13 cellular contexts compared by ENCODE assay signal in genomic region chr7:28626191-28626590, GRCh38.
DNase-seq lines count a peak whose midpoint lies in the region; ATAC-seq, FAIRE-seq and TF ChIP-seq lines count a peak whose summit lies in the region.
"Had no signal": no experiment of that assay in that cellular context is flagged by ENCODE, and none has a peak within 500 bp of the region (broad histone marks: within the 10 kb centered on the region; RNA-seq: fewer than 3 reads in every experiment).

No MANE protein-coding gene starts in this region.

- no peaks in the 10 kb centered on the region for H3K4me1 ChIP-seq in A549
- H3K4me1 ChIP-seq in GM23338 (ENCODE audit: insufficient read depth), result peaks cover 9% of the 10 kb centered on the region
- peaks cover 0 to 5% (median 0%) of the 10 kb centered on the region in 4 experiments; a peak in 2 of 7 replicates for H3K4me1 ChIP-seq in H1 (replicated peaks in 1 of 4; ENCODE audit: control insufficient read depth in 3 of 4, insufficient read depth in 4 of 4, low read length in 3 of 4)
- peaks cover 51% of the 10 kb centered on the region for H3K4me1 ChIP-seq in psoas muscle
- H3K4me1 ChIP-seq: BE2C had no signal

- H4K20me1 ChIP-seq in GM23338 (replicated peaks; ENCODE audit: insufficient read depth), result no peaks in the 10 kb centered on the region
- H4K20me1 ChIP-seq in H1 (replicated peaks in 1 of 2; ENCODE audit: control insufficient read depth in 1 of 2, insufficient read depth in 2 of 2, low read length in 2 of 2), result no peaks in the 10 kb centered on the region

- no peak overlapping the region for H2BK20ac ChIP-seq in H1 (ENCODE audit: low read length)

- H4K8ac ChIP-seq in H1 (ENCODE audit: extremely low read depth, insufficient read depth, low read length), result no peak overlapping the region

- H3K9me2 ChIP-seq in GM23338 (ENCODE audit: insufficient read depth), result peaks cover 3% of the 10 kb centered on the region; the same call in 1 of the 2 replicates

- no peak overlapping the region for H2BK15ac ChIP-seq in H1 (ENCODE audit: low read length)

- H2BK12ac ChIP-seq in H1 (ENCODE audit: low read depth, low read length), result no peak overlapping the region

- H3K79me2 ChIP-seq in GM23338 (replicated peaks; ENCODE audit: insufficient read depth), result no peaks in the 10 kb centered on the region
- H3K79me2 ChIP-seq in H1 (ENCODE audit: control insufficient read depth in 1 of 2, insufficient read depth in 2 of 2, low read length in 2 of 2), result no peaks in the 10 kb centered on the region

- no peak overlapping the region for H2BK120ac ChIP-seq in H1 (replicated peaks; ENCODE audit: low read depth, low read length)

- no peaks in the 10 kb centered on the region for H3K23me2 ChIP-seq in H1 (ENCODE audit: low read depth, low read length)

- H3K23ac ChIP-seq in H1 (ENCODE audit: insufficient read length), result no peak overlapping the region

- no peak overlapping the region for H3K9ac ChIP-seq in H1 (replicated peaks in 1 of 4; ENCODE audit: extremely low read depth in 1 of 4, low read depth in 3 of 4, low read length in 3 of 4)

- H3K14ac ChIP-seq in H1 (ENCODE audit: insufficient read length), result no peak overlapping the region

- H3K4me2 ChIP-seq in A549 (0 out of 3 replicates have a peak overlapping the region, but pooled peaks have one; percentile 26), GM23338 (no peak overlapping the region), H1 (ENCODE audit: insufficient read depth in 1 of 2, low read depth in 2 of 2, low read length in 2 of 2) (no peak overlapping the region)

- no peaks in the 10 kb centered on the region for H3K9me3 Mint-ChIP-seq in GM23338
- H3K9me3 Mint-ChIP-seq: CD4-positive, alpha-beta T cell had no signal

- H2AK5ac ChIP-seq in H1 (ENCODE audit: low read depth, low read length), result no peak overlapping the region

- no peak; a peak in 1 of 6 replicates for ATAC-seq in A549
- ATAC-seq in GM23338, result no peak
- no peak for ATAC-seq in psoas muscle
- ATAC-seq in GM19455 (IDR thresholded peaks at IDR 0.05; ENCODE audit: unreplicated experiment), result no peak

- POLR2A ChIA-PET in A549 (lab: Yijun Ruan, JAX) (no interaction called here), H1 (lab: Charles Lee; ENCODE audit: partially characterized antibody) (no interaction called here)

- no peak for TF ChIP-seq RAD21 in A549 (conservative IDR thresholded peaks at IDR 0.05 in 1 of 2, IDR thresholded peaks at IDR 0.05 in 1 of 2)
- no peak for TF ChIP-seq RAD21 in H1 (IDR thresholded peaks at IDR 0.05 in 1 of 2, conservative IDR thresholded peaks at IDR 0.05 in 1 of 2; ENCODE audit: low read depth in 2 of 2, low read length in 2 of 2)

- no peak overlapping the region for H3K56ac ChIP-seq in H1 (replicated peaks; ENCODE audit: insufficient read length, low read depth, low read length)

- TF ChIP-seq CTCF in A549 (IDR thresholded peaks at IDR 0.05) (no peak), GM23338 (conservative IDR thresholded peaks at IDR 0.05; ENCODE audit: low read depth in 2 of 2) (no peak), H1 (IDR thresholded peaks at IDR 0.05; ENCODE audit: control extremely low read depth in 1 of 3, insufficient read depth in 1 of 3, low read depth in 1 of 3, low read length in 3 of 3) (no peak), psoas muscle (IDR thresholded peaks at IDR 0.05) (no peak)

- intact Hi-C loops in psoas muscle (cut with DNase I), result loop anchor here (5.0 kb wide), 3 partner anchors 61 to 234 kb away; no protein-coding TSS in a partner anchor

- no peak overlapping the region for H2BK5ac ChIP-seq in H1 (ENCODE audit: low read depth, low read length)

- H3K27ac ChIP-seq in A549 (no peak overlapping the region), GM23338 (ENCODE audit: low read depth) (no peak overlapping the region), H1 (ENCODE audit: low read depth, low read length) (no peak overlapping the region), psoas muscle (peak overlapping the region; percentile 48)

- no peaks in the 10 kb centered on the region for H3K36me3 Mint-ChIP-seq in GM23338 (ENCODE audit: low read depth)

- H4K5ac ChIP-seq in H1 (ENCODE audit: insufficient read length, low read depth, low read length), result no peak overlapping the region

- TF ChIP-seq EP300 in A549 (IDR thresholded peaks at IDR 0.05) (no peak), H1 (IDR thresholded peaks at IDR 0.05; ENCODE audit: borderline replicate concordance in 1 of 2, low read depth in 2 of 2, low read length in 2 of 2) (no peak)

- H3K27me3 ChIP-seq in GM23338 (ENCODE audit: insufficient read depth), result no peaks in the 10 kb centered on the region
- peaks cover 0 to 1% (median 0%) of the 10 kb centered on the region in 4 experiments; a peak in 1 of 7 replicates for H3K27me3 ChIP-seq in H1 (replicated peaks in 1 of 4; ENCODE audit: control insufficient read depth in 3 of 4, extremely low read depth in 1 of 4, insufficient read depth in 3 of 4, low read length in 3 of 4)
- no peaks in the 10 kb centered on the region for H3K27me3 ChIP-seq in psoas muscle (ENCODE audit: insufficient read depth in 3 of 3, low read length in 2 of 3)
- H3K27me3 ChIP-seq: BE2C had no signal

- H3K9me3 ChIP-seq in A549 (no peaks in the 10 kb centered on the region), H1 (ENCODE audit: insufficient read depth in 2 of 2, low read depth in 1 of 2, low read length in 1 of 2) (no peaks in the 10 kb centered on the region), psoas muscle (no peaks in the 10 kb centered on the region)
- H3K9me3 ChIP-seq: BE2C had no signal

- TF ChIP-seq POLR2A in A549 (IDR thresholded peaks at IDR 0.05; ENCODE audit: low read length) (no peak), H1 (IDR thresholded peaks at IDR 0.05; ENCODE audit: control extremely low read depth in 1 of 2, low read depth in 2 of 2, low read length in 2 of 2) (no peak)

- H3K36me3 ChIP-seq in GM23338 (ENCODE audit: insufficient read depth) (no peaks in the 10 kb centered on the region), H1 (ENCODE audit: control insufficient read depth in 2 of 4, insufficient read depth in 4 of 4, low read length in 3 of 4) (no peaks in the 10 kb centered on the region), psoas muscle (ENCODE audit: insufficient read depth in 1 of 2, low read depth in 1 of 2) (no peaks in the 10 kb centered on the region)
- H3K36me3 ChIP-seq: BE2C had no signal

- CTCF ChIA-PET in A549 (lab: Yijun Ruan, JAX) (interaction anchor here (0.5 to 1.9 kb wide), 7 partner anchors 14 to 327 kb away, joined by 3 to 4 read pairs (median 4); no protein-coding TSS in a partner anchor), H1 (lab: Charles Lee; ENCODE audit: partially characterized antibody) (interaction anchor here (0.6 to 2.7 kb wide), 33 partner anchors 8 to 519 kb away, joined by 3 to 38 read pairs (median 3); no protein-coding TSS in a partner anchor)

- no peaks in the 10 kb centered on the region for H3K79me1 ChIP-seq in H1 (ENCODE audit: low read depth, low read length)

- H3K27me3 Mint-ChIP-seq in GM23338 (ENCODE audit: insufficient read depth, low read depth, poor library complexity), result no peaks in the 10 kb centered on the region

- no peak overlapping the region for H3K4ac ChIP-seq in H1 (replicated peaks; ENCODE audit: insufficient read length, low read depth, low read length)

- no peak for DNase-seq in A549 (ENCODE audit: low read depth in 1 of 2, low spot score in 1 of 2)
- DNase-seq in GM23338 (ENCODE audit: low spot score), result no peak
- DNase-seq in H1 (ENCODE audit: low read depth in 1 of 2, low spot score in 2 of 2), result no peak
- no peak for DNase-seq in psoas muscle
- DNase-seq in iPS-NIHi11 (ENCODE audit: low spot score), result no peak
- no peak for DNase-seq in DMS53 (lab: John Stamatoyannopoulos, UW)
- DNase-seq: CD4-positive, alpha-beta T cell; DMS79; NCI-H1436 treated with DMSO at 0.1 percent for 48 hours; NCI-H510A; SHP77 treated with DMSO at 0.1 percent for 48 hours had no signal

- H3K4me3 Mint-ChIP-seq in GM23338, result no peak overlapping the region
- H3K4me3 Mint-ChIP-seq: CD4-positive, alpha-beta T cell had no signal

- no peak overlapping the region for H3K27ac Mint-ChIP-seq in GM23338
- H3K27ac Mint-ChIP-seq: CD4-positive, alpha-beta T cell had no signal

- 0% methylated on average over 1 of the region's 1 CpG for WGBS in A549 (ENCODE audit: missing lambda C conversion rate)
- WGBS in H1 (ENCODE audit: extremely low coverage in 1 of 2, insufficient coverage in 1 of 2, insufficient read length in 1 of 2, insufficient replicate concordance in 2 of 2, low coverage in 1 of 2, low lambda C conversion rate in 2 of 2, missing lambda C conversion rate in 1 of 2), 2 experiments, result 69% methylated on average over 1 of the region's 1 CpG; no CpG with 5 or more reads in 1 of the 2 experiments
- WGBS in psoas muscle, 3 donors, result 64 to 88% (median 82%) methylated on average over 1 of the region's 1 CpG

- no peak overlapping the region for H4K91ac ChIP-seq in H1 (replicated peaks; ENCODE audit: insufficient read length, low read length)

- FAIRE-seq in A549 (lab: Jason Lieb, UNC), result no peak
- no peak for FAIRE-seq in H1 (lab: Jason Lieb, UNC)

- H2AFZ ChIP-seq in GM23338, result peak overlapping the region; percentile 53; the same call in 1 of the 2 replicates
- peak overlapping the region; percentile 79; the same call in 1 of the 2 replicates for H2AFZ ChIP-seq in H1 (ENCODE audit: low read length)

- no peak overlapping the region for H3K18ac ChIP-seq in H1 (ENCODE audit: extremely low read depth, low read length)

- H3F3A ChIP-seq in GM23338 (replicated peaks; ENCODE audit: low read depth), result no peaks in the 10 kb centered on the region

- no peak overlapping the region for H3K4me3 ChIP-seq in A549
- H3K4me3 ChIP-seq in GM23338, result no peak overlapping the region
- no peak overlapping the region for H3K4me3 ChIP-seq in H1 (ENCODE audit: extremely low read depth in 1 of 4, insufficient read depth in 2 of 4, low read depth in 3 of 4, low read length in 4 of 4)
- H3K4me3 ChIP-seq in psoas muscle, result no peak overlapping the region

- peaks cover 13% of the 10 kb centered on the region for H3K4me1 Mint-ChIP-seq in GM23338

TF ChIP-seq in A549, 52 proteins besides CTCF, POLR2A, EP300 and RAD21:
- TF ChIP-seq KDM1A (IDR thresholded peaks at IDR 0.05; ENCODE audit: low read depth) (no peak), ZFP36 (IDR thresholded peaks at IDR 0.05; ENCODE audit: borderline replicate concordance, partially characterized antibody) (no peak)

TF ChIP-seq in GM23338, 12 proteins besides CTCF, POLR2A, EP300 and RAD21 (continues in another document):
- TF ChIP-seq NANOG (IDR thresholded peaks at IDR 0.05; ENCODE audit: borderline replicate concordance), result no peak

TF ChIP-seq in H1, 55 proteins besides CTCF, POLR2A, EP300 and RAD21 (continues in another document):
- TF ChIP-seq EGR1 (IDR thresholded peaks at IDR 0.05; ENCODE audit: borderline replicate concordance, low read depth, low read length) (no peak), USF2 (IDR thresholded peaks at IDR 0.05; ENCODE audit: low read length) (no peak), JUN (IDR thresholded peaks at IDR 0.05; ENCODE audit: low read depth, low read length) (no peak)
